ENCODE assay signal across 1 cellular context in the genomic region with DNA sequence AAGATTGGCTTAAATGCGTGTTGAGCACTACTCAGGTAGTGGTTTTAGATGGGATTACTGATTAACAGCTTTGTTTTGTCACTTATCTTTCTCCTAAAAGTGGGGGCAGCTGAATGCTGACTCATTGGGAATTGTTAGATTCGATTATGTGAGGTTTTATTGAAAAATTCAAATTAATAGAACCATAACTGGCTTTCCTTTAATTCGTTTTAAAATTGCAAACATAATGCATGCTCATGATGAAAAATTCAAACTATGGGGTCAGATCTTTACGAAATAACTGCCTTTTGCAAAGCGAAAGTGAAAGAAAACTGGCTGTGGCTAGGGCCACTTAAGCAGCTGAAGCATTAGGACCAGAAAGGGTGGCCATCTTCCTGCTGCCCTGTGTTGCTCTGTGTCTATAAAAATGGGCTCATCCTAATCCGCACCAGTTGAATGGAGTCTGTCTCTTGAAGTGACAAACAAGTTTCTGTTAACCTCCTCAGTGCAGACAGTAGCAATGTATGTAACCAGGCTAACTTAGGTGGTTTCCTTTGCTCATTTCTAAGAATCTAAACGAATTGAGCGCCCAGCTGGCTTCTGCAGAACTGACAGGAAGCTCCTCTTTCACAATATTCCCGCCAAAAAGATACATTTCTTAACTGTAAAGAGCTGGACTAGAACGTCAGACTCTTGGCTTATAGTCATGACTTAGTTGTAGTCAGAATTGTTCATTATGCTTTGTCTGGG.
TF ChIP-seq lines count a peak whose summit lies in the region.

No MANE protein-coding gene starts in this region.

TF ChIP-seq in K562, 482 proteins besides CTCF, POLR2A, EP300 and RAD21 (continued from another document):
- no peak for TF ChIP-seq KDM4B (IDR thresholded peaks at IDR 0.05; ENCODE audit: borderline replicate concordance in 2 of 2, low read depth in 1 of 2)
- no peak for TF ChIP-seq SETDB1 (IDR thresholded peaks at IDR 0.05; ENCODE audit: low read length)
- TF ChIP-seq SOX6 (IDR thresholded peaks at IDR 0.05): peak; percentile 83
- TF ChIP-seq SUPT5H (IDR thresholded peaks at IDR 0.05): no peak
- TF ChIP-seq NFIC (IDR thresholded peaks at IDR 0.05): no peak
- TF ChIP-seq CCNT2 (IDR thresholded peaks at IDR 0.05; ENCODE audit: borderline replicate concordance, extremely low read depth, insufficient read length, low read depth, low read length): no peak
- no peak for TF ChIP-seq MTA2 (IDR thresholded peaks at IDR 0.05; ENCODE audit: low read depth)
- TF ChIP-seq ZKSCAN8 (CRISPR knock-in tag; IDR thresholded peaks at IDR 0.05): no peak
- no peak for TF ChIP-seq IFI16 (CRISPR knock-in tag; IDR thresholded peaks at IDR 0.05)
- no peak for TF ChIP-seq ZNF583 (CRISPR knock-in tag; IDR thresholded peaks at IDR 0.05)
- TF ChIP-seq, protein P1, sequence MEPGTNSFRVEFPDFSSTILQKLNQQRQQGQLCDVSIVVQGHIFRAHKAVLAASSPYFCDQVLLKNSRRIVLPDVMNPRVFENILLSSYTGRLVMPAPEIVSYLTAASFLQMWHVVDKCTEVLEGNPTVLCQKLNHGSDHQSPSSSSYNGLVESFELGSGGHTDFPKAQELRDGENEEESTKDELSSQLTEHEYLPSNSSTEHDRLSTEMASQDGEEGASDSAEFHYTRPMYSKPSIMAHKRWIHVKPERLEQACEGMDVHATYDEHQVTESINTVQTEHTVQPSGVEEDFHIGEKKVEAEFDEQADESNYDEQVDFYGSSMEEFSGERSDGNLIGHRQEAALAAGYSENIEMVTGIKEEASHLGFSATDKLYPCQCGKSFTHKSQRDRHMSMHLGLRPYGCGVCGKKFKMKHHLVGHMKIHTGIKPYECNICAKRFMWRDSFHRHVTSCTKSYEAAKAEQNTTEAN (CRISPR knock-in tag; IDR thresholded peaks at IDR 0.05): no peak
- TF ChIP-seq PURB (CRISPR knock-in tag; IDR thresholded peaks at IDR 0.05; ENCODE audit: low read depth): no peak
- TF ChIP-seq ZNF175 (CRISPR knock-in tag; IDR thresholded peaks at IDR 0.05; ENCODE audit: low read depth): no peak; the same call in 1 of the 2 replicates
- TF ChIP-seq, protein P2, sequence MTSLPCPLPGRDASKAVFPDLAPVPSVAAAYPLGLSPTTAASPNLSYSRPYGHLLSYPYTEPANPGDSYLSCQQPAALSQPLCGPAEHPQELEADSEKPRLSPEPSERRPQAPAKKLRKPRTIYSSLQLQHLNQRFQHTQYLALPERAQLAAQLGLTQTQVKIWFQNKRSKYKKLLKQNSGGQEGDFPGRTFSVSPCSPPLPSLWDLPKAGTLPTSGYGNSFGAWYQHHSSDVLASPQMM (CRISPR knock-in tag; IDR thresholded peaks at IDR 0.05): no peak
- TF ChIP-seq E2F3 (CRISPR knock-in tag; IDR thresholded peaks at IDR 0.05): peak; percentile 10; the same call in 1 of the 2 replicates
- TF ChIP-seq DMBX1 (CRISPR knock-in tag; IDR thresholded peaks at IDR 0.05; ENCODE audit: borderline replicate concordance): 0 out of 2 replicates have a peak, but pooled peaks have one; percentile 31
- TF ChIP-seq ADNP (tag; IDR thresholded peaks at IDR 0.05): no peak
- TF ChIP-seq U2AF1 (optimal IDR thresholded peaks at IDR 0.05; ENCODE audit: low read depth, low read length): no peak
- TF ChIP-seq GATAD2A (IDR thresholded peaks at IDR 0.05): no peak
- no peak for TF ChIP-seq NR2C2 (CRISPR knock-in tag; IDR thresholded peaks at IDR 0.05)
- TF ChIP-seq NR2C2 (tag; IDR thresholded peaks at IDR 0.05): peak; percentile 68
- TF ChIP-seq ZNF197 (CRISPR knock-in tag; IDR thresholded peaks at IDR 0.05; ENCODE audit: low read depth): no peak
- no peak for TF ChIP-seq THRAP3 (IDR thresholded peaks at IDR 0.05; ENCODE audit: borderline replicate concordance)
- TF ChIP-seq, protein P3, sequence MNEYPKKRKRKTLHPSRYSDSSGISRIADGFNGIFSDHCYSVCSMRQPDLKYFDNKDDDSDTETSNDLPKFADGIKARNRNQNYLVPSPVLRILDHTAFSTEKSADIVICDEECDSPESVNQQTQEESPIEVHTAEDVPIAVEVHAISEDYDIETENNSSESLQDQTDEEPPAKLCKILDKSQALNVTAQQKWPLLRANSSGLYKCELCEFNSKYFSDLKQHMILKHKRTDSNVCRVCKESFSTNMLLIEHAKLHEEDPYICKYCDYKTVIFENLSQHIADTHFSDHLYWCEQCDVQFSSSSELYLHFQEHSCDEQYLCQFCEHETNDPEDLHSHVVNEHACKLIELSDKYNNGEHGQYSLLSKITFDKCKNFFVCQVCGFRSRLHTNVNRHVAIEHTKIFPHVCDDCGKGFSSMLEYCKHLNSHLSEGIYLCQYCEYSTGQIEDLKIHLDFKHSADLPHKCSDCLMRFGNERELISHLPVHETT (CRISPR knock-in tag; conservative IDR thresholded peaks at IDR 0.05 in 1 of 2, IDR thresholded peaks at IDR 0.05 in 1 of 2): no peak
- TF ChIP-seq ZNF23 (CRISPR knock-in tag; IDR thresholded peaks at IDR 0.05): no peak
- no peak for TF ChIP-seq KDM5B (IDR thresholded peaks at IDR 0.05; ENCODE audit: insufficient replicate concordance, low read depth, low read length)
- TF ChIP-seq, protein P4, sequence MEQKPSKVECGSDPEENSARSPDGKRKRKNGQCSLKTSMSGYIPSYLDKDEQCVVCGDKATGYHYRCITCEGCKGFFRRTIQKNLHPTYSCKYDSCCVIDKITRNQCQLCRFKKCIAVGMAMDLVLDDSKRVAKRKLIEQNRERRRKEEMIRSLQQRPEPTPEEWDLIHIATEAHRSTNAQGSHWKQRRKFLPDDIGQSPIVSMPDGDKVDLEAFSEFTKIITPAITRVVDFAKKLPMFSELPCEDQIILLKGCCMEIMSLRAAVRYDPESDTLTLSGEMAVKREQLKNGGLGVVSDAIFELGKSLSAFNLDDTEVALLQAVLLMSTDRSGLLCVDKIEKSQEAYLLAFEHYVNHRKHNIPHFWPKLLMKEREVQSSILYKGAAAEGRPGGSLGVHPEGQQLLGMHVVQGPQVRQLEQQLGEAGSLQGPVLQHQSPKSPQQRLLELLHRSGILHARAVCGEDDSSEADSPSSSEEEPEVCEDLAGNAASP (IDR thresholded peaks at IDR 0.05): no peak
- TF ChIP-seq, protein P5, sequence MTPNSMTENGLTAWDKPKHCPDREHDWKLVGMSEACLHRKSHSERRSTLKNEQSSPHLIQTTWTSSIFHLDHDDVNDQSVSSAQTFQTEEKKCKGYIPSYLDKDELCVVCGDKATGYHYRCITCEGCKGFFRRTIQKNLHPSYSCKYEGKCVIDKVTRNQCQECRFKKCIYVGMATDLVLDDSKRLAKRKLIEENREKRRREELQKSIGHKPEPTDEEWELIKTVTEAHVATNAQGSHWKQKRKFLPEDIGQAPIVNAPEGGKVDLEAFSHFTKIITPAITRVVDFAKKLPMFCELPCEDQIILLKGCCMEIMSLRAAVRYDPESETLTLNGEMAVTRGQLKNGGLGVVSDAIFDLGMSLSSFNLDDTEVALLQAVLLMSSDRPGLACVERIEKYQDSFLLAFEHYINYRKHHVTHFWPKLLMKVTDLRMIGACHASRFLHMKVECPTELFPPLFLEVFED (CRISPR knock-in tag; conservative IDR thresholded peaks at IDR 0.05): no peak
- no peak for TF ChIP-seq ZC3H4 (CRISPR knock-in tag; IDR thresholded peaks at IDR 0.05; ENCODE audit: borderline replicate concordance)
- no peak for TF ChIP-seq SIN3B (IDR thresholded peaks at IDR 0.05; ENCODE audit: low read depth)
- TF ChIP-seq NR2C1 (IDR thresholded peaks at IDR 0.05): no peak
- 0 out of 2 replicates have a peak, but pooled peaks have one; percentile 4 for TF ChIP-seq NR2C1 (tag; IDR thresholded peaks at IDR 0.05)
- no peak for TF ChIP-seq TCFL5 (CRISPR knock-in tag; conservative IDR thresholded peaks at IDR 0.05)
TF ChIP-seq in K562: peak in this region for 52.
